In genomic region chr3:15301761-15302160, GRCh38 we compare ENCODE assay signal across 17 cellular contexts. TPM values are rescaled to one million over a fixed set of nuclear protein-coding genes. Genes with fewer than 3 reads are reported as not detected.
A peak's percentile ranks its signal among the peaks of the same experiment; 100 is the strongest.
DNase-seq lines count a peak whose midpoint lies in the region; ATAC-seq and TF ChIP-seq lines count a peak whose summit lies in the region.
"Had no signal": no experiment of that assay in that cellular context is flagged by ENCODE, and none has a peak within 500 bp of the region (broad histone marks: within the 10 kb centered on the region; RNA-seq: fewer than 3 reads in every experiment).

No MANE protein-coding gene starts in this region.

- peak overlapping the region; percentile 6 for H3K27ac Mint-ChIP-seq in activated CD8-positive, alpha-beta memory T cell treated with anti-CD3 and anti-CD28 coated beads, Interleukin-2, amount 10 ng/mL, durations not matched to agents 7 days and 5 days
- H3K27ac Mint-ChIP-seq in effector memory CD8-positive, alpha-beta T cell, result peak overlapping the region; percentile 92 to 96
- peak overlapping the region; percentile 92 to 95 for H3K27ac Mint-ChIP-seq in natural killer cell treated with Interleukin-12 subunit alpha and Interleukin-12 subunit beta and Interleukin-15 and Interleukin-18, amount 100 ng/mL, for 72 hours
- H3K27ac Mint-ChIP-seq: HFFc6 had no signal

- no peak for TF ChIP-seq CTCF in upper lobe of left lung (IDR thresholded peaks at IDR 0.05)

- no peak for TF ChIP-seq POLR2A in upper lobe of left lung (IDR thresholded peaks at IDR 0.05)

- no peaks in the 10 kb centered on the region for H3K9me3 ChIP-seq in upper lobe of left lung
- H3K9me3 ChIP-seq: Peyer's patch had no signal

- no peak for ATAC-seq in activated CD8-positive, alpha-beta memory T cell treated with anti-CD3 and anti-CD28 coated beads, Interleukin-2, amount 10 ng/mL, durations not matched to agents 7 days and 5 days
- ATAC-seq in effector memory CD8-positive, alpha-beta T cell (replicated peaks), result no peak
- ATAC-seq in natural killer cell treated with Interleukin-12 subunit alpha and Interleukin-12 subunit beta and Interleukin-15 and Interleukin-18, amount 100 ng/mL, for 72 hours, result no peak
- ATAC-seq in upper lobe of left lung (ENCODE audit: low FRiP score in 2 of 2) (no peak), HG02610 (IDR thresholded peaks at IDR 0.05; ENCODE audit: unreplicated experiment) (no peak)

- DNase-seq in activated CD8-positive, alpha-beta memory T cell treated with anti-CD3 and anti-CD28 coated beads, Interleukin-2, amount 10 ng/mL, durations not matched to agents 7 days and 5 days, result no peak
- DNase-seq in activated CD8-positive, alpha-beta memory T cell treated with anti-CD3 and anti-CD28 coated beads, Interleukin-2, amount 50 U/mL, for 4 hours, result no peak
- DNase-seq in effector memory CD8-positive, alpha-beta T cell, result no peak
- DNase-seq in natural killer cell treated with Interleukin-12 subunit alpha and Interleukin-12 subunit beta and Interleukin-15 and Interleukin-18, amount 100 ng/mL, for 72 hours (ENCODE audit: low spot score), result no peak
- no peak for DNase-seq in upper lobe of left lung
- DNase-seq in NCI-H1694 treated with DMSO at 0.1 percent for 48 hours (lab: John Stamatoyannopoulos, UW), result no peak
- DNase-seq in SKM-1 (lab: John Stamatoyannopoulos, UW; ENCODE audit: unreplicated experiment), result no peak
- DNase-seq: 8988T, HFFc6, NCI-H1092 treated with DMSO at 0.1 percent for 48 hours, NCI-H1694, NCI-H446, NCI-H774, Right ventricle myocardium superior had no signal

- H3K4me3 ChIP-seq in upper lobe of left lung, result no peak overlapping the region
- H3K4me3 ChIP-seq: Peyer's patch had no signal

- H3K27me3 Mint-ChIP-seq in activated CD8-positive, alpha-beta memory T cell treated with anti-CD3 and anti-CD28 coated beads, Interleukin-2, amount 10 ng/mL, durations not matched to agents 7 days and 5 days, result no peaks in the 10 kb centered on the region
- H3K27me3 Mint-ChIP-seq in effector memory CD8-positive, alpha-beta T cell, result no peaks in the 10 kb centered on the region
- no peaks in the 10 kb centered on the region for H3K27me3 Mint-ChIP-seq in natural killer cell treated with Interleukin-12 subunit alpha and Interleukin-12 subunit beta and Interleukin-15 and Interleukin-18, amount 100 ng/mL, for 72 hours

- 94 to 97% methylated on average over 7 of the region's 7 CpGs for WGBS in upper lobe of left lung, 2 donors

- no peak for TF ChIP-seq EP300 in upper lobe of left lung (IDR thresholded peaks at IDR 0.05)

- peaks cover 2 to 32% (median 12%) of the 10 kb centered on the region in 4 donors for H3K36me3 ChIP-seq in upper lobe of left lung

- peaks cover 72% of the 10 kb centered on the region for H3K4me1 Mint-ChIP-seq in activated CD8-positive, alpha-beta memory T cell treated with anti-CD3 and anti-CD28 coated beads, Interleukin-2, amount 10 ng/mL, durations not matched to agents 7 days and 5 days
- H3K4me1 Mint-ChIP-seq in effector memory CD8-positive, alpha-beta T cell (ENCODE audit: low read depth in 2 of 2), result peaks cover 68 to 76% of the 10 kb centered on the region in 2 donors
- peaks cover 69 to 71% of the 10 kb centered on the region in 2 donors for H3K4me1 Mint-ChIP-seq in natural killer cell treated with Interleukin-12 subunit alpha and Interleukin-12 subunit beta and Interleukin-15 and Interleukin-18, amount 100 ng/mL, for 72 hours (ENCODE audit: low read depth in 2 of 2)

- H3K36me3 Mint-ChIP-seq in activated CD8-positive, alpha-beta memory T cell treated with anti-CD3 and anti-CD28 coated beads, Interleukin-2, amount 10 ng/mL, durations not matched to agents 7 days and 5 days, result peaks cover 60% of the 10 kb centered on the region
- H3K36me3 Mint-ChIP-seq in effector memory CD8-positive, alpha-beta T cell (ENCODE audit: insufficient read depth), result peaks cover 48% of the 10 kb centered on the region
- peaks cover 49% of the 10 kb centered on the region for H3K36me3 Mint-ChIP-seq in natural killer cell treated with Interleukin-12 subunit alpha and Interleukin-12 subunit beta and Interleukin-15 and Interleukin-18, amount 100 ng/mL, for 72 hours

- peaks cover 19 to 54% (median 50%) of the 10 kb centered on the region in 4 donors for H3K4me1 ChIP-seq in upper lobe of left lung

- CTCF ChIA-PET in activated CD8-positive, alpha-beta memory T cell treated with anti-CD3 and anti-CD28 coated beads, Interleukin-2, amount 10 ng/mL, durations not matched to agents 7 days and 5 days (lab: Charles Lee), result interaction anchor here (1.4 kb wide), 1 partner anchor 9 kb away, joined by 5 read pairs; no protein-coding TSS in a partner anchor

- no peaks in the 10 kb centered on the region for H3K27me3 ChIP-seq in upper lobe of left lung
- H3K27me3 ChIP-seq: Peyer's patch had no signal

- H3K9me3 Mint-ChIP-seq in activated CD8-positive, alpha-beta memory T cell treated with anti-CD3 and anti-CD28 coated beads, Interleukin-2, amount 10 ng/mL, durations not matched to agents 7 days and 5 days (ENCODE audit: low read depth), result no peaks in the 10 kb centered on the region
- no peaks in the 10 kb centered on the region for H3K9me3 Mint-ChIP-seq in effector memory CD8-positive, alpha-beta T cell
- H3K9me3 Mint-ChIP-seq in natural killer cell treated with Interleukin-12 subunit alpha and Interleukin-12 subunit beta and Interleukin-15 and Interleukin-18, amount 100 ng/mL, for 72 hours, result no peaks in the 10 kb centered on the region
- H3K9me3 Mint-ChIP-seq: HFFc6 had no signal

- no peak overlapping the region for H3K4me3 Mint-ChIP-seq in activated CD8-positive, alpha-beta memory T cell treated with anti-CD3 and anti-CD28 coated beads, Interleukin-2, amount 10 ng/mL, durations not matched to agents 7 days and 5 days
- H3K4me3 Mint-ChIP-seq in effector memory CD8-positive, alpha-beta T cell, result peak overlapping the region; percentile 82 to 89
- peak overlapping the region; percentile 91 for H3K4me3 Mint-ChIP-seq in natural killer cell treated with Interleukin-12 subunit alpha and Interleukin-12 subunit beta and Interleukin-15 and Interleukin-18, amount 100 ng/mL, for 72 hours
- H3K4me3 Mint-ChIP-seq: HFFc6 had no signal

- peak overlapping the region in 3 of 4 donors; percentile 34 to 77 (median 73) for H3K27ac ChIP-seq in upper lobe of left lung
- H3K27ac ChIP-seq: KMS-11 had no signal

RNA-seq across cellular contexts. Expression of gene SH3BP5, which starts 30.6 kb away (rescaled TPM):
- 10 to 100 TPM; 19.4 to 30.3 TPM for total RNA-seq in activated CD8-positive, alpha-beta memory T cell treated with anti-CD3 and anti-CD28 coated beads, Interleukin-2, amount 10 ng/mL, durations not matched to agents 7 days and 5 days
- total RNA-seq in natural killer cell treated with Interleukin-12 subunit alpha and Interleukin-12 subunit beta and Interleukin-15 and Interleukin-18, amount 100 ng/mL, for 72 hours, result 100 to 1,000 TPM in 1 of 2 donors, 10 to 100 TPM in 1; 58.5 to 165 TPM
- 100 to 1,000 TPM in 2 of 6 donors, 10 to 100 TPM in 4; 83.8 to 150 (median 94.7) TPM for total RNA-seq in upper lobe of left lung

Comparison
In these comparisons a context has a peak if more than half of its experiments do, and no peak if none do; other contexts are left out.
1. H3K27ac Mint-ChIP-seq: peak in every context shown above with its lines; median percentile 94 in effector memory CD8-positive, alpha-beta T cell; 94 in natural killer cell treated with Interleukin-12 subunit alpha and Interleukin-12 subunit beta and Interleukin-15 and Interleukin-18, amount 100 ng/mL, for 72 hours; 6 in activated CD8-positive, alpha-beta memory T cell treated with anti-CD3 and anti-CD28 coated beads, Interleukin-2, amount 10 ng/mL, durations not matched to agents 7 days and 5 days.